In genomic region chr6:2244261-2245102, GRCh38 we compare ENCODE assay signal across 8 cellular contexts. TPM values are rescaled to one million over a fixed set of nuclear protein-coding genes. Genes with fewer than 3 reads are reported as not detected.
DNase-seq lines count a peak whose midpoint lies in the region; ATAC-seq and TF ChIP-seq lines count a peak whose summit lies in the region.

No MANE protein-coding gene starts in this region.

- no peak for DNase-seq in activated T-cell treated with anti-CD3 and anti-CD28 coated beads, Interleukin-2, amount 50 U/mL, for 24 hours
- no peak for DNase-seq in activated T-cell treated with anti-CD3 and anti-CD28 coated beads for 4 hours
- DNase-seq in NCI-H2029 (lab: John Stamatoyannopoulos, UW): peak; percentile 58
- DNase-seq in colonic mucosa: peak; percentile 43
- DNase-seq in central memory CD4-positive, alpha-beta T cell: no peak

- H3K36me3 ChIP-seq in colonic mucosa (no peaks in the 10 kb centered on the region), mucosa of rectum (ENCODE audit: control insufficient read depth in 2 of 2, insufficient read depth in 2 of 2, low read length in 2 of 2) (peaks cover 0 to 6% of the 10 kb centered on the region in 2 donors)

- H3K36me3 Mint-ChIP-seq in activated T-cell treated with anti-CD3 and anti-CD28 coated beads, Interleukin-2, amount 50 U/mL, for 24 hours (ENCODE audit: low read depth): peaks cover 26% of the 10 kb centered on the region

- H3K27me3 ChIP-seq in colonic mucosa (no peaks in the 10 kb centered on the region), mucosa of rectum (ENCODE audit: control insufficient read depth in 2 of 2, insufficient read depth in 2 of 2, low read length in 2 of 2) (no peaks in the 10 kb centered on the region)

- H3K9me3 ChIP-seq in colonic mucosa (no peaks in the 10 kb centered on the region), mucosa of rectum (ENCODE audit: control insufficient read depth in 2 of 2, low read length in 2 of 2) (no peaks in the 10 kb centered on the region)

- TF ChIP-seq CTCF in colonic mucosa (IDR thresholded peaks at IDR 0.05): no peak

- H3K9me3 Mint-ChIP-seq in activated T-cell treated with anti-CD3 and anti-CD28 coated beads, Interleukin-2, amount 50 U/mL, for 24 hours: no peaks in the 10 kb centered on the region

- no peaks in the 10 kb centered on the region for H3K27me3 Mint-ChIP-seq in activated T-cell treated with anti-CD3 and anti-CD28 coated beads, Interleukin-2, amount 50 U/mL, for 24 hours

- ATAC-seq in GM18870 (IDR thresholded peaks at IDR 0.05; ENCODE audit: unreplicated experiment) (no peak), GM18511 (IDR thresholded peaks at IDR 0.05; ENCODE audit: unreplicated experiment) (no peak)

- H3K27ac ChIP-seq in colonic mucosa (peak overlapping the region; percentile 94), mucosa of rectum (ENCODE audit: low read depth in 2 of 2, low read length in 2 of 2) (peak overlapping the region; percentile 89 to 94)

- H3K4me1 ChIP-seq in colonic mucosa: peaks cover 12% of the 10 kb centered on the region
- H3K4me1 ChIP-seq in mucosa of rectum (ENCODE audit: control insufficient read depth in 2 of 2, insufficient read depth in 2 of 2, low read length in 2 of 2): peaks cover 13 to 37% of the 10 kb centered on the region in 2 donors

- intact Hi-C loops in colonic mucosa (cut with DNase I): no loop called here

- H3K9ac ChIP-seq in colonic mucosa (ENCODE audit: low read depth in 2 of 2, low read length in 2 of 2): peak overlapping the region; percentile 94 to 96
- H3K9ac ChIP-seq in mucosa of rectum (ENCODE audit: low read depth in 1 of 2, low read length in 2 of 2): peak overlapping the region; percentile 85 to 98

- peak overlapping the region; percentile 93 for H3K27ac Mint-ChIP-seq in activated T-cell treated with anti-CD3 and anti-CD28 coated beads, Interleukin-2, amount 50 U/mL, for 24 hours

- H3K4me1 Mint-ChIP-seq in activated T-cell treated with anti-CD3 and anti-CD28 coated beads, Interleukin-2, amount 50 U/mL, for 24 hours (ENCODE audit: low read depth): peaks cover 71% of the 10 kb centered on the region

- H3K4me3 Mint-ChIP-seq in activated T-cell treated with anti-CD3 and anti-CD28 coated beads, Interleukin-2, amount 50 U/mL, for 24 hours: peak overlapping the region; percentile 95

- peak overlapping the region; percentile 95 for H3K4me3 ChIP-seq in colonic mucosa
- H3K4me3 ChIP-seq in mucosa of rectum (ENCODE audit: low read length in 2 of 2): peak overlapping the region; percentile 94 to 97

RNA-seq across cellular contexts. Expression of gene GMDS, which starts 0.9 kb away (rescaled TPM):
- 100 to 1,000 TPM; 247 to 272 TPM for total RNA-seq in colonic mucosa

Comparison
In these comparisons a context has a peak if more than half of its experiments do, and no peak if none do; other contexts are left out.
1. DNase-seq: peak in NCI-H2029 (single experiment) and colonic mucosa (single experiment); none in activated T-cell treated with anti-CD3 and anti-CD28 coated beads, Interleukin-2, amount 50 U/mL, for 24 hours (single experiment), activated T-cell treated with anti-CD3 and anti-CD28 coated beads for 4 hours (single experiment) and central memory CD4-positive, alpha-beta T cell (single experiment).